Comparison of ENCODE assay signal across 8 cellular contexts in the genomic region with DNA sequence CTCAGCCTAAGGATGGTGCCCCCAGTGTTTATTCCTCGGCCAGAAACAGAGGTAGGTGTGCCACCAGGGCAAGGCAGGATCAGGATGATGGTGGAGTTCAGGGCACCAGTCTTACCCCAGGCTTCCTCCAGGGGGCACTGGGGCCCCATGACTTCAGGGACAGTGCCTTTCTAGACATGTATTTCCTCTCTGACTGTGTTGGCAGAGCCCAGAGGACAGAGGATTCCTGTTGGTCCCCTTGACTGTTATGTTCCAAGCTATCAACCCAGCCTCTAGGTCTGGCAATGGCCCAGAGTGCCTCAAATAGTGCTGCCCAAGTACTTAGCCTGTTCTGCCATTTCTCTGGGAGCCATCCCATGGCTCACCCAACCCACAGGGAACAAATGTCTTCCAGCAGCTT. TPM values are rescaled to one million over a fixed set of nuclear protein-coding genes. Genes with fewer than 3 reads are reported as not detected.
DNase-seq lines count a peak whose midpoint lies in the region; ATAC-seq and TF ChIP-seq lines count a peak whose summit lies in the region.

No MANE protein-coding gene starts in this region.

- H3K4me1 ChIP-seq in right cardiac atrium (ENCODE audit: control insufficient read depth, insufficient read depth, low read length) = peaks cover 5% of the 10 kb centered on the region

- WGBS in right cardiac atrium = 25% methylated on average over 1 of the region's 1 CpG

- no peak overlapping the region for H3K4me3 ChIP-seq in right cardiac atrium (ENCODE audit: low read length)

- intact Hi-C loops in right cardiac atrium (cut with DNase I) (loop anchor here in 3 of 4 donors (1.0 to 2.0 kb wide), 2 partner anchors 42 to 43 kb away; no protein-coding TSS in a partner anchor), sciatic nerve (cut with DNase I) (loop anchor here (2.0 kb wide), 1 partner anchor 39 kb away; the partner anchor contains the start of gene CISH)

- POLR2A ChIA-PET in GM10248 (lab: Yijun Ruan, JAX) = no interaction called here

- ATAC-seq in right cardiac atrium = peak; percentile 19 to 28
- no peak for ATAC-seq in sciatic nerve
- ATAC-seq in GM18907 (IDR thresholded peaks at IDR 0.05; ENCODE audit: unreplicated experiment) = no peak
- ATAC-seq in HG02642 (IDR thresholded peaks at IDR 0.05; ENCODE audit: poor library complexity, unreplicated experiment) = no peak

- DNase-seq in GM10248 (ENCODE audit: extremely low spot score) = peak; percentile 81
- peak; percentile 85 to 89 for DNase-seq in Kasumi-1 (lab: John Stamatoyannopoulos, UW)
- peak; percentile 72 for DNase-seq in T-helper 9 cell
- DNase-seq in anterior cingulate cortex (lab: John Stamatoyannopoulos, UW) = peak in 51 of 58 donors; percentile 7 to 73 (median 37)
- DNase-seq in right cardiac atrium = peak; percentile 72 to 88 (median 87)
- peak; percentile 85 for DNase-seq in sciatic nerve (ENCODE audit: low spot score)

- peak overlapping the region; percentile 36 for H3K27ac ChIP-seq in right cardiac atrium (ENCODE audit: low read length)

- CTCF ChIA-PET in GM10248 (lab: Yijun Ruan, JAX) = interaction anchor here (0.7 to 16.2 kb wide), 13 partner anchors 10 to 223 kb away, joined by 3 to 419 read pairs (median 7); partner anchors contain the start of genes CISH and MAPKAPK3

- H3K27me3 ChIP-seq in right cardiac atrium (ENCODE audit: control insufficient read depth, insufficient read depth) = no peaks in the 10 kb centered on the region

- no peaks in the 10 kb centered on the region for H3K9me3 ChIP-seq in right cardiac atrium (ENCODE audit: control insufficient read depth, low read length)

- peak; percentile 79 for TF ChIP-seq CTCF in GM10248 (IDR thresholded peaks at IDR 0.05; ENCODE audit: control extremely low read depth, extremely low read depth, low read depth, missing control alignments)

RNA-seq across cellular contexts. Expression of gene HEMK1, which starts 2.8 kb away (rescaled TPM):
- 10 to 100 TPM; 14.0 to 18.3 (median 15.8) TPM for total RNA-seq in right cardiac atrium
- polyA plus RNA-seq in right cardiac atrium = 16.6 TPM
- 21.3 TPM for total RNA-seq in sciatic nerve

RNA-seq across cellular contexts. Expression of gene C3orf18, which starts 4.6 kb away (rescaled TPM):
- total RNA-seq in right cardiac atrium (10 to 100 TPM; 27.2 to 44.2 (median 40.6) TPM), sciatic nerve (16.1 TPM)
- polyA plus RNA-seq in right cardiac atrium = 29.5 TPM

RNA-seq across cellular contexts. Expression of gene CISH, which starts 39.4 kb away (rescaled TPM):
- 10 to 100 TPM in 3 of 4 donors, 1 to 10 TPM in 1; 9.1 to 27.8 (median 11.2) TPM for total RNA-seq in right cardiac atrium
- polyA plus RNA-seq in right cardiac atrium = 8.0 TPM
- total RNA-seq in sciatic nerve = 10.6 TPM

RNA-seq across cellular contexts. Expression of gene MAPKAPK3, which starts 44.8 kb away (rescaled TPM):
- total RNA-seq in right cardiac atrium (100 to 1,000 TPM; 167 to 260 (median 225) TPM), sciatic nerve (19.5 TPM)
- 181 TPM for polyA plus RNA-seq in right cardiac atrium

Comparison
In these comparisons a context has a peak if more than half of its experiments do, and no peak if none do; other contexts are left out.
1. DNase-seq: peak in every context shown above with its lines; median percentile 87 in Kasumi-1; 87 in right cardiac atrium; 85 in sciatic nerve; 81 in GM10248; 72 in T-helper 9 cell; 37 in anterior cingulate cortex.
2. ATAC-seq: peak in right cardiac atrium (2 of 2); none in sciatic nerve (single experiment), GM18907 (single experiment) and HG02642 (single experiment).